ENCODE assay signal across 1 cellular context in genomic region chr20:5024982-5025381, GRCh38.
TF ChIP-seq lines count a peak whose summit lies in the region.

No MANE protein-coding gene starts in this region.

TF ChIP-seq in HepG2, 621 proteins besides CTCF, POLR2A, EP300 and RAD21 (continued from another document and continues in another):
- peak; percentile 46 for TF ChIP-seq ZBTB33 (CRISPR knock-in tag; IDR thresholded peaks at IDR 0.05)
- no peak for TF ChIP-seq ETS1 (CRISPR knock-in tag; IDR thresholded peaks at IDR 0.05)
- TF ChIP-seq SMAD9 (CRISPR knock-in tag; IDR thresholded peaks at IDR 0.05) = no peak
- TF ChIP-seq YEATS2 (CRISPR knock-in tag; IDR thresholded peaks at IDR 0.05; ENCODE audit: borderline replicate concordance) = no peak
- TF ChIP-seq TRIM22 (IDR thresholded peaks at IDR 0.05) = no peak
- TF ChIP-seq ATF5 (CRISPR knock-in tag; IDR thresholded peaks at IDR 0.05; ENCODE audit: low read depth) = no peak
- TF ChIP-seq CEBPB (IDR thresholded peaks at IDR 0.05; ENCODE audit: borderline replicate concordance, low read depth, low read length) = peak; percentile 84
- TF ChIP-seq USF2 (IDR thresholded peaks at IDR 0.05; ENCODE audit: low read depth, low read length) = no peak
- no peak for TF ChIP-seq USF2 (CRISPR knock-in tag; IDR thresholded peaks at IDR 0.05; ENCODE audit: borderline replicate concordance)
- TF ChIP-seq ZNF749 (CRISPR knock-in tag; IDR thresholded peaks at IDR 0.05; ENCODE audit: borderline replicate concordance) = no peak
- no peak for TF ChIP-seq U2AF1 (optimal IDR thresholded peaks at IDR 0.05; ENCODE audit: low read depth, low read length)
- TF ChIP-seq RXRA (CRISPR knock-in tag; IDR thresholded peaks at IDR 0.05) = no peak
- no peak for TF ChIP-seq AKAP8 (CRISPR knock-in tag; IDR thresholded peaks at IDR 0.05)
- no peak for TF ChIP-seq GATA4 (IDR thresholded peaks at IDR 0.05; ENCODE audit: borderline replicate concordance, low read depth)
- no peak for TF ChIP-seq ZNF557 (CRISPR knock-in tag; IDR thresholded peaks at IDR 0.05)
- TF ChIP-seq GMEB1 (CRISPR knock-in tag; IDR thresholded peaks at IDR 0.05; ENCODE audit: borderline replicate concordance) = no peak
- TF ChIP-seq DMTF1 (CRISPR knock-in tag; IDR thresholded peaks at IDR 0.05) = no peak
- no peak for TF ChIP-seq DNMT3B (CRISPR knock-in tag; conservative IDR thresholded peaks at IDR 0.05)
- TF ChIP-seq ONECUT2 (CRISPR knock-in tag; IDR thresholded peaks at IDR 0.05) = no peak
- no peak for TF ChIP-seq GMEB2 (CRISPR knock-in tag; IDR thresholded peaks at IDR 0.05; ENCODE audit: low read depth)
- no peak for TF ChIP-seq HHEX (CRISPR knock-in tag; IDR thresholded peaks at IDR 0.05)
- peak; percentile 86 for TF ChIP-seq CEBPG (CRISPR knock-in tag; IDR thresholded peaks at IDR 0.05)
- no peak for TF ChIP-seq ZFP41 (CRISPR knock-in tag; IDR thresholded peaks at IDR 0.05; ENCODE audit: borderline replicate concordance)
- TF ChIP-seq KMT2B (CRISPR knock-in tag; IDR thresholded peaks at IDR 0.05) = 0 out of 2 replicates have a peak, but pooled peaks have one; percentile 32
- no peak for TF ChIP-seq ZNF496 (CRISPR knock-in tag; IDR thresholded peaks at IDR 0.05; ENCODE audit: insufficient replicate concordance)
- no peak; the same call in 1 of the 2 replicates for TF ChIP-seq HOXA3 (CRISPR knock-in tag; IDR thresholded peaks at IDR 0.05)
- TF ChIP-seq YEATS4 (CRISPR knock-in tag; IDR thresholded peaks at IDR 0.05; ENCODE audit: borderline replicate concordance) = 0 out of 2 replicates have a peak, but pooled peaks have one; percentile 17
- TF ChIP-seq AFF4 (CRISPR knock-in tag; IDR thresholded peaks at IDR 0.05) = no peak
- TF ChIP-seq NFRKB (IDR thresholded peaks at IDR 0.05) = no peak
- TF ChIP-seq IRX3 (CRISPR knock-in tag; IDR thresholded peaks at IDR 0.05; ENCODE audit: borderline replicate concordance, low read depth) = no peak
- no peak for TF ChIP-seq GABPA (IDR thresholded peaks at IDR 0.05; ENCODE audit: low read depth, low read length)
- no peak for TF ChIP-seq GABPA (CRISPR knock-in tag; IDR thresholded peaks at IDR 0.05; ENCODE audit: low read depth)
- no peak for TF ChIP-seq ZNF281 (CRISPR knock-in tag; IDR thresholded peaks at IDR 0.05; ENCODE audit: borderline replicate concordance)
- TF ChIP-seq SP5 (CRISPR knock-in tag; IDR thresholded peaks at IDR 0.05; ENCODE audit: borderline replicate concordance, low read depth) = no peak
- TF ChIP-seq RARA (CRISPR knock-in tag; IDR thresholded peaks at IDR 0.05) = no peak; the same call in 1 of the 2 replicates
- no peak for TF ChIP-seq ZBTB25 (CRISPR knock-in tag; IDR thresholded peaks at IDR 0.05)
- no peak for TF ChIP-seq ZNF350 (CRISPR knock-in tag; IDR thresholded peaks at IDR 0.05; ENCODE audit: borderline replicate concordance, low read depth)
